14 cellular contexts compared by ENCODE assay signal in the genomic region with DNA sequence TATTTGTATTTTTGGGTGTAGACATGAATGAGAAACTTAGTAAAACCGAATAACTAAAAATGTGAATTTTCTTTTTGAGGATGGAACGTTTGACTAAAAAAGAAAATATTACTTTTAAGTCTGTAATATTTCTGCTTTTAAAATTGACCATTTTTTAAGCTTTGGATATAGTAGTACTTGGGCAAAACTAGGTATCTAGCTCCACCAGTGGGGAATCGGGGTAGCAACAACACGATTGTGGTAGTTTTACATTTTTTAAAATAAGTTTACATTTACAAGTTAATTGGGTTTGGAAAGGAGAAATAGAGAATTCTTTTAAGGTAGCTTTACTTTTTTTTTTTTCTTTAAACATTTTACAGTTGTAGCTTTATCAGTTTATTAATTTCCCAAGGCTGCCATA.
DNase-seq lines count a peak whose midpoint lies in the region; ATAC-seq, FAIRE-seq and TF ChIP-seq lines count a peak whose summit lies in the region.
"Had no signal": no experiment of that assay in that cellular context is flagged by ENCODE, and none has a peak within 500 bp of the region (broad histone marks: within the 10 kb centered on the region; RNA-seq: fewer than 3 reads in every experiment).

No MANE protein-coding gene starts in this region.

- H3K36me3 ChIP-seq in kidney (ENCODE audit: control insufficient read depth in 1 of 2, insufficient read depth in 2 of 2, low read length in 2 of 2): peaks cover 7 to 17% of the 10 kb centered on the region in 2 donors

- ATAC-seq in GM18502 (IDR thresholded peaks at IDR 0.05; ENCODE audit: poor library complexity, unreplicated experiment) (no peak), GM19328 (IDR thresholded peaks at IDR 0.05; ENCODE audit: unreplicated experiment) (no peak)
- ATAC-seq: activated CD4-positive, alpha-beta T cell treated with anti-CD3 and anti-CD28 coated beads for 36 hours had no signal

- no peaks in the 10 kb centered on the region for H3K4me1 ChIP-seq in kidney (ENCODE audit: control insufficient read depth in 1 of 2, insufficient read depth in 1 of 2, low read depth in 1 of 2, low read length in 2 of 2)

- no peak overlapping the region for H3K4me3 ChIP-seq in HFF-Myc (replicated peaks; ENCODE audit: low read depth, low read length)
- H3K4me3 ChIP-seq in astrocyte of the cerebellum (ENCODE audit: low read depth, low read length): no peak overlapping the region
- H3K4me3 ChIP-seq in kidney (ENCODE audit: low read length in 2 of 2): no peak overlapping the region

- DNase-seq in AG09319 (ENCODE audit: extremely low read depth, low read depth) (no peak), HFF-Myc (ENCODE audit: extremely low read depth, low read depth) (no peak), astrocyte of the cerebellum (ENCODE audit: low read depth) (no peak), kidney (no peak), NCI-H1436 treated with DMSO at 0.1 percent for 48 hours (lab: John Stamatoyannopoulos, UW) (no peak), AG08396 (ENCODE audit: low spot score) (no peak)
- DNase-seq: activated CD4-positive, alpha-beta T cell treated with anti-CD3 and anti-CD28 coated beads for 36 hours; activated effector memory CD4-positive, alpha-beta T cell treated with Interleukin-2 at 50 U/mL for 16 hours; foreskin melanocyte; naive B cell; NCI-H524 treated with DMSO at 0.1 percent for 48 hours had no signal

- FAIRE-seq in kidney (lab: Jason Lieb, UNC): no peak
- FAIRE-seq: keratinocyte had no signal

- H3K9ac ChIP-seq in kidney (ENCODE audit: low read length in 2 of 2): no peak overlapping the region

- no peaks in the 10 kb centered on the region for H3K9me3 ChIP-seq in kidney (ENCODE audit: control insufficient read depth in 1 of 2, low read length in 2 of 2)

- H3K27ac ChIP-seq in kidney (ENCODE audit: low read depth in 2 of 2, low read length in 2 of 2): no peak overlapping the region

- in situ Hi-C loops in astrocyte of the cerebellum (cut with HindIII; ENCODE audit: low sequenced_read_pairs): no loop called here

- TF ChIP-seq CTCF in AG09319 (IDR thresholded peaks at IDR 0.05; ENCODE audit: low read depth, low read length): peak; percentile 16
- TF ChIP-seq CTCF in HFF-Myc (IDR thresholded peaks at IDR 0.05; ENCODE audit: low read depth, low read length, missing control alignments): peak; percentile 29
- peak; percentile 28 for TF ChIP-seq CTCF in astrocyte of the cerebellum (IDR thresholded peaks at IDR 0.05; ENCODE audit: low read depth, low read length, missing control alignments)
- TF ChIP-seq CTCF in kidney (IDR thresholded peaks at IDR 0.05; ENCODE audit: borderline replicate concordance, extremely low read depth, insufficient read depth): peak; percentile 12

- intact Hi-C loops in kidney (cut with DNase I): no loop called here
